Comparison of ENCODE assay signal across 1 cellular context in genomic region chr9:83629433-83630104, GRCh38.
TF ChIP-seq lines count a peak whose summit lies in the region.

No MANE protein-coding gene starts in this region.

TF ChIP-seq in HepG2, 621 proteins besides CTCF, POLR2A, EP300 and RAD21 (continued from another document):
- TF ChIP-seq ZNF407 (CRISPR knock-in tag; IDR thresholded peaks at IDR 0.05; ENCODE audit: not compliant biosample characterization) (no peak), ZGPAT (CRISPR knock-in tag; IDR thresholded peaks at IDR 0.05) (peak; percentile 70), TCF12 (IDR thresholded peaks at IDR 0.05) (no peak), TCF12 (CRISPR knock-in tag; IDR thresholded peaks at IDR 0.05) (0 out of 2 replicates have a peak, but pooled peaks have one; percentile 38), ZNF557 (CRISPR knock-in tag; IDR thresholded peaks at IDR 0.05) (no peak), FOXP4 (CRISPR knock-in tag; IDR thresholded peaks at IDR 0.05) (peak; percentile 82), ZBTB7A (CRISPR knock-in tag; IDR thresholded peaks at IDR 0.05) (no peak), CBFB (CRISPR knock-in tag; IDR thresholded peaks at IDR 0.05) (0 out of 2 replicates have a peak, but pooled peaks have one; percentile 14), BCL3 (CRISPR knock-in tag; IDR thresholded peaks at IDR 0.05) (no peak; the same call in 1 of the 2 replicates), ZNF143 (CRISPR knock-in tag; IDR thresholded peaks at IDR 0.05) (peak; percentile 22; the same call in 1 of the 2 replicates), FOXA1 (IDR thresholded peaks at IDR 0.05) (no peak), FOXA1 (CRISPR knock-in tag; IDR thresholded peaks at IDR 0.05) (peak; percentile 55), NFIB (CRISPR knock-in tag; IDR thresholded peaks at IDR 0.05; ENCODE audit: borderline replicate concordance) (no peak), NR2F6 (IDR thresholded peaks at IDR 0.05) (peak; percentile 91), NR2F6 (CRISPR knock-in tag; IDR thresholded peaks at IDR 0.05) (peak; percentile 93), BCLAF1 (IDR thresholded peaks at IDR 0.05) (no peak), ZNF777 (CRISPR knock-in tag; IDR thresholded peaks at IDR 0.05) (no peak), ZFP1 (CRISPR knock-in tag; IDR thresholded peaks at IDR 0.05) (0 out of 2 replicates have a peak, but pooled peaks have one; percentile 30), ZNF263 (CRISPR knock-in tag; IDR thresholded peaks at IDR 0.05) (no peak)
